8 cellular contexts compared by ENCODE assay signal in genomic region chr9:137406876-137407589, GRCh38. TPM values are rescaled to one million over a fixed set of nuclear protein-coding genes. Genes with fewer than 3 reads are reported as not detected.
DNase-seq lines count a peak whose midpoint lies in the region; ATAC-seq, FAIRE-seq and TF ChIP-seq lines count a peak whose summit lies in the region.

No MANE protein-coding gene starts in this region.

- peaks cover 4% of the 10 kb centered on the region for H3K4me1 ChIP-seq in OCI-LY1 (ENCODE audit: insufficient read depth, low read length, severe bottlenecking)
- H3K4me1 ChIP-seq in tibial nerve, result peaks cover 0 to 34% (median 28%) of the 10 kb centered on the region in 4 donors

- no peak for FAIRE-seq in GM19239 (lab: Jason Lieb, UNC)
- no peak for FAIRE-seq in frontal cortex (lab: Jason Lieb, UNC)

- TF ChIP-seq POLR2A in tibial nerve (IDR thresholded peaks at IDR 0.05), result no peak

- H3K4me2 ChIP-seq in OCI-LY1 (ENCODE audit: low read length), result no peak overlapping the region

- H3K36me3 ChIP-seq in OCI-LY1 (ENCODE audit: insufficient read depth, low read length), result no peaks in the 10 kb centered on the region
- H3K36me3 ChIP-seq in tibial nerve, result peaks cover 0 to 2% (median 0%) of the 10 kb centered on the region in 3 donors

- H3K4me3 ChIP-seq in OCI-LY1 (ENCODE audit: low read depth, low read length, poor library complexity, severe bottlenecking) (no peak overlapping the region), tibial nerve (peak overlapping the region; percentile 22 to 47 (median 40))

- H3K9me2 ChIP-seq in OCI-LY1 (ENCODE audit: low read depth, low read length), result no peaks in the 10 kb centered on the region

- H3K27me3 ChIP-seq in OCI-LY1 (ENCODE audit: insufficient read depth, low read length) (peaks cover 11% of the 10 kb centered on the region), tibial nerve (peaks cover 0 to 4% of the 10 kb centered on the region in 2 donors)

- ATAC-seq in HG02970 (IDR thresholded peaks at IDR 0.05; ENCODE audit: low FRiP score, unreplicated experiment), result no peak

- no peak overlapping the region for H3K9ac ChIP-seq in OCI-LY1 (ENCODE audit: low read length)

- TF ChIP-seq CTCF in OCI-LY1 (IDR thresholded peaks at IDR 0.05; ENCODE audit: low read length), result peak; percentile 43
- peak; percentile 48 to 91 (median 70) for TF ChIP-seq CTCF in tibial nerve (IDR thresholded peaks at IDR 0.05)

- WGBS in tibial nerve, 2 donors, result 1 to 3% methylated on average over 41 to 43 of the region's 63 CpGs

- no peak overlapping the region for H2AFZ ChIP-seq in OCI-LY1 (ENCODE audit: low read length)

- H3K27ac ChIP-seq in OCI-LY1 (ENCODE audit: low read depth, low read length, poor library complexity, severe bottlenecking) (no peak overlapping the region), tibial nerve (peak overlapping the region in 2 of 4 donors; percentile 36 to 77)

- H3K9me3 ChIP-seq in OCI-LY1 (ENCODE audit: low read length) (no peaks in the 10 kb centered on the region), tibial nerve (no peaks in the 10 kb centered on the region)

- peak; percentile 43 for DNase-seq in ACHN
- peak; percentile 68 for DNase-seq in GM19239 (ENCODE audit: insufficient read length, low spot score)
- DNase-seq in activated naive CD4-positive, alpha-beta T cell (lab: John Stamatoyannopoulos, UW), result peak; percentile 19 to 72 (median 49)
- DNase-seq in frontal cortex (ENCODE audit: low spot score in 2 of 2), result peak; percentile 87 to 94
- DNase-seq in occipital lobe (lab: John Stamatoyannopoulos, UW), result peak; percentile 41
- DNase-seq in tibial nerve (ENCODE audit: low spot score in 2 of 2), result no peak

- H4K20me1 ChIP-seq in OCI-LY1 (ENCODE audit: insufficient read depth, low read length), result no peaks in the 10 kb centered on the region

- no peaks in the 10 kb centered on the region for H3F3A ChIP-seq in OCI-LY1 (ENCODE audit: insufficient read depth, low read length)

- H3K79me2 ChIP-seq in OCI-LY1 (ENCODE audit: insufficient read depth, low read length), result no peaks in the 10 kb centered on the region

- no peak for TF ChIP-seq EP300 in tibial nerve (IDR thresholded peaks at IDR 0.05)

- in situ Hi-C loops in ACHN (cut with HindIII; ENCODE audit: low pct_ligation_motif_present, low pct_unique_long_range_greater_than_20kb, low sequenced_read_pairs), result no loop called here

RNA-seq across cellular contexts. Expression of gene EXD3, which starts 15.9 kb away (rescaled TPM):
- 12.6 TPM for total RNA-seq in frontal cortex
- 14.2 TPM for total RNA-seq in occipital lobe
- total RNA-seq in tibial nerve, result 10 to 100 TPM; 27.6 to 99.9 (median 55.2) TPM

RNA-seq across cellular contexts. Expression of gene NOXA1, which starts 16.2 kb away (rescaled TPM):
- total RNA-seq in frontal cortex (1.2 TPM), occipital lobe (2.0 TPM), tibial nerve (10 to 100 TPM in 2 of 4 donors, 1 to 10 TPM in 2; 6.3 to 11.4 (median 10.1) TPM)

RNA-seq across cellular contexts. Expression of gene ENTPD8, which starts 34.1 kb away (rescaled TPM):
- total RNA-seq in frontal cortex, result not detected
- total RNA-seq in occipital lobe, result 0.16 TPM
- not detected for total RNA-seq in tibial nerve

RNA-seq across cellular contexts. Expression of gene NSMF, which starts 52.1 kb away (rescaled TPM):
- total RNA-seq in frontal cortex, result 33.0 TPM
- total RNA-seq in occipital lobe, result 35.7 TPM
- 100 to 1,000 TPM; 219 to 297 (median 270) TPM for total RNA-seq in tibial nerve

Comparison
In these comparisons a context has a peak if more than half of its experiments do, and no peak if none do; other contexts are left out.
1. DNase-seq: peak in ACHN (single experiment), GM19239 (single experiment), activated naive CD4-positive, alpha-beta T cell (4 of 4), frontal cortex (2 of 2) and occipital lobe (single experiment); none in tibial nerve (0 of 2).